In the genomic region with DNA sequence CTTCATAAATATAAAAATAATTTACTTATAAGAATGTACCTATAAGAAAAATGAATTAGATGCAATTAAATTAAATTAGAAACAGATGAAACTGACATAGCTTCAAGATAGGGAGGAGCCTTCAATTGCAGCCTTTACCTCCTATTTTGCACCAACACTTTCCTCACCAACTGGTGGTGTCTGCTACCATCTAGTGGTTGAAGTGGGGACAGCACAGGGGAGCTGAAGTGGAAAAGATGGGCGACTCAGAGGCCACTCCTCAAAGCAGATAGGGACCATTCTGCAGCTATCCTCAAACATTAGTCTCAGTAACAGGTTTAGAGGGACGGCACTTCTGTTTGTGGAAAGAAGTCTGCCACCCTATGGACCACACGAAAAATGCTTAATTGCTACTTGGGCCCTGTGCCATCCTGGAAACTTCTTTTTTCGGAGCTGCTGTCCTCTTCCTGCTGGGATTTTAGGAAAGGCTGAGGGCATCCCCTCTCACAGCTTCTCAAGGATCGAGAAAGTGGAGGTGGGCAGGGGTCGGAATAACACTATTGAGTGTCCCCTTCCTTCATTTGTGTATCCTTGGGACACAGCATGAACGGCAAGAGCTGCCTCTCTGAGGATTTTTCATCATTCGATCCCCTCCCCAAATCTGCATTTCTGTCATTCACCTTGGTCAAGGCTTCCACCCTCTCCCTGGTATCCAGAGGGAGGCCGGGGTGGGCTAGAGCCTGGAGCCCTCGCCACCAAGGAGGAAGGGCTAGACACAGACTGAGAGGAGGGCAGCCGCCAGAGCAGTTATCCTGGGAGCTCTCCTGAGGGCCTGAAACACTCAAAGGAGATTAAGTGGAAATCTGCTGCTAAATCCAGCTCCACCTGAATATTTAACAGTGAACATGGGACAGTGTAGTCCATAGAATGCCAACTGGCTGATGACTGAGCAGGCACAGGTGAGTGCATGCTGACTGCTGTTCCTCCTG, we compare ENCODE assay signal across 8 cellular contexts. TPM values are rescaled to one million over a fixed set of nuclear protein-coding genes. Genes with fewer than 3 reads are reported as not detected.
A peak's percentile ranks its signal among the peaks of the same experiment; 100 is the strongest.
DNase-seq lines count a peak whose midpoint lies in the region; ATAC-seq and TF ChIP-seq lines count a peak whose summit lies in the region.

No MANE protein-coding gene starts in this region.

- no peaks in the 10 kb centered on the region for H3K36me3 ChIP-seq in colonic mucosa
- no peaks in the 10 kb centered on the region for H3K36me3 ChIP-seq in right lobe of liver

- intact Hi-C loops in colonic mucosa (cut with DNase I) (loop anchor here (1.0 kb wide), 1 partner anchor 258 kb away; no protein-coding TSS in a partner anchor), right lobe of liver (cut with DNase I) (loop anchor here (5.0 to 10.0 kb wide), 4 partner anchors 43 to 258 kb away; no protein-coding TSS in a partner anchor)

- no peak overlapping the region for H3K27ac ChIP-seq in colonic mucosa
- H3K27ac ChIP-seq in right lobe of liver, result no peak overlapping the region

- no peaks in the 10 kb centered on the region for H3K27me3 ChIP-seq in colonic mucosa
- no peaks in the 10 kb centered on the region for H3K27me3 ChIP-seq in right lobe of liver

- H3K9me3 ChIP-seq in colonic mucosa (no peaks in the 10 kb centered on the region), right lobe of liver (no peaks in the 10 kb centered on the region)

- peak; percentile 96 for TF ChIP-seq CTCF in colonic mucosa (IDR thresholded peaks at IDR 0.05)
- TF ChIP-seq CTCF in right lobe of liver (IDR thresholded peaks at IDR 0.05), result peak; percentile 96 to 99 (median 98)

- no peak for TF ChIP-seq POLR2A in right lobe of liver (IDR thresholded peaks at IDR 0.05)

- WGBS in right lobe of liver (ENCODE audit: insufficient coverage, low coverage, low lambda C conversion rate, missing lambda C conversion rate), result 19% methylated on average over 6 of the region's 11 CpGs

- H3K4me3 ChIP-seq in colonic mucosa, result no peak overlapping the region
- no peak overlapping the region for H3K4me3 ChIP-seq in right lobe of liver

- H3K4me1 ChIP-seq in colonic mucosa (no peaks in the 10 kb centered on the region), right lobe of liver (no peaks in the 10 kb centered on the region)

- DNase-seq in DMS114 treated with DMSO at 0.1 percent for 48 hours (lab: John Stamatoyannopoulos, UW; ENCODE audit: unreplicated experiment) (peak; percentile 85), NCI-H526 treated with DMSO at 0.1 percent for 48 hours (lab: John Stamatoyannopoulos, UW) (peak; percentile 79), colonic mucosa (peak; percentile 85), right lobe of liver (peak in 2 of 3 donors; percentile 43 to 71)
- peak; percentile 88 for DNase-seq in activated CD4-positive, alpha-beta T cell treated with anti-CD3 and anti-CD28 coated beads for 48 hours
- peak; percentile 59 to 75 (median 72) for DNase-seq in stimulated activated CD4-positive, alpha-beta T cell treated with anti-CD3 and anti-CD28 coated beads, TNF-alpha, amount 100 ng/mL, for 4 hours (ENCODE audit: low read depth in 3 of 3)

- no peak overlapping the region for H3K9ac ChIP-seq in colonic mucosa (ENCODE audit: low read depth in 2 of 2, low read length in 2 of 2)

- ATAC-seq in HG03280 (IDR thresholded peaks at IDR 0.05; ENCODE audit: unreplicated experiment) (peak; percentile 55), right lobe of liver (peak; percentile 93 to 99 (median 98)), HG02610 (IDR thresholded peaks at IDR 0.05; ENCODE audit: unreplicated experiment) (no peak)

RNA-seq across cellular contexts. Expression of a gene that starts 9.6 kb away (rescaled TPM):
- total RNA-seq in colonic mucosa (not detected), right lobe of liver (not detected)

RNA-seq across cellular contexts. Expression of a gene that starts 53.0 kb away (rescaled TPM):
- total RNA-seq in colonic mucosa (100 to 1,000 TPM; 130 to 146 TPM), right lobe of liver (10 to 100 TPM; 47.6 to 81.4 (median 53.9) TPM)

RNA-seq across cellular contexts. Expression of a gene that starts 58.4 kb away (rescaled TPM):
- not detected for total RNA-seq in colonic mucosa
- total RNA-seq in right lobe of liver, result not detected
